In genomic region chr10:124083047-124083739, GRCh38 we compare ENCODE assay signal across 23 cellular contexts. TPM values are rescaled to one million over a fixed set of nuclear protein-coding genes. Genes with fewer than 3 reads are reported as not detected.
DNase-seq lines count a peak whose midpoint lies in the region; ATAC-seq and TF ChIP-seq lines count a peak whose summit lies in the region.
"Had no signal": no experiment of that assay in that cellular context is flagged by ENCODE, and none has a peak within 500 bp of the region (broad histone marks: within the 10 kb centered on the region; RNA-seq: fewer than 3 reads in every experiment).

No MANE protein-coding gene starts in this region.

- intact Hi-C loops in activated CD4-positive, alpha-beta T cell treated with anti-CD3 and anti-CD28 coated beads, Interleukin-2, amount 10 ng/mL, durations not matched to agents 24 days and 14 days (cut with micrococcal nuclease): no loop called here
- intact Hi-C loops in aorta (cut with DNase I): no loop called here

- H3K27me3 ChIP-seq in BLaER1: no peaks in the 10 kb centered on the region
- no peaks in the 10 kb centered on the region for H3K27me3 ChIP-seq in MM.1S (replicated peaks; ENCODE audit: insufficient read depth, low read length)
- H3K27me3 ChIP-seq in aorta (ENCODE audit: control insufficient read depth in 1 of 2, insufficient read depth in 2 of 2, low read length in 1 of 2): no peaks in the 10 kb centered on the region

- WGBS in aorta, 2 donors: 83 to 87% methylated on average over 10 of the region's 10 CpGs

- peaks cover 99% of the 10 kb centered on the region for H3K4me1 ChIP-seq in BLaER1
- peaks cover 96% of the 10 kb centered on the region for H3K4me1 ChIP-seq in MM.1S (ENCODE audit: low read length)
- H3K4me1 ChIP-seq in aorta (ENCODE audit: control insufficient read depth in 1 of 2, insufficient read depth in 2 of 2, low read length in 2 of 2): no peaks in the 10 kb centered on the region

- H3K36me3 ChIP-seq in BLaER1 (peaks cover 22% of the 10 kb centered on the region), MM.1S (replicated peaks; ENCODE audit: insufficient read depth, low read length) (no peaks in the 10 kb centered on the region; the same call in 1 of the 2 replicates), aorta (ENCODE audit: control insufficient read depth in 1 of 2, insufficient read depth in 2 of 2, low read length in 1 of 2) (no peaks in the 10 kb centered on the region)

- TF ChIP-seq CTCF in MM.1S (IDR thresholded peaks at IDR 0.05; ENCODE audit: low read length): no peak
- TF ChIP-seq CTCF in endothelial cell (IDR thresholded peaks at IDR 0.05; ENCODE audit: unreplicated experiment): no peak

- H3K36me3 Mint-ChIP-seq in endothelial cell (ENCODE audit: low read depth, unreplicated experiment): peaks cover 15% of the 10 kb centered on the region
- H3K36me3 Mint-ChIP-seq in activated CD4-positive, alpha-beta T cell treated with anti-CD3 and anti-CD28 coated beads, Interleukin-2, amount 10 ng/mL, durations not matched to agents 24 days and 14 days (ENCODE audit: low read depth): no peaks in the 10 kb centered on the region
- no peaks in the 10 kb centered on the region for H3K36me3 Mint-ChIP-seq in naive thymus-derived CD8-positive, alpha-beta T cell
- H3K36me3 Mint-ChIP-seq: CD4-positive, alpha-beta memory T cell had no signal

- no peaks in the 10 kb centered on the region for H3K9me3 ChIP-seq in BLaER1
- H3K9me3 ChIP-seq in MM.1S (replicated peaks; ENCODE audit: insufficient read depth, low read length): no peaks in the 10 kb centered on the region
- no peaks in the 10 kb centered on the region for H3K9me3 ChIP-seq in aorta (ENCODE audit: control insufficient read depth, low read length)
- H3K9me3 ChIP-seq: SK-N-SH had no signal

- peak overlapping the region; percentile 99 for H3K4me2 ChIP-seq in BLaER1
- no peak overlapping the region for H3K4me2 ChIP-seq in MM.1S (ENCODE audit: low read depth, low read length)
- H3K4me2 ChIP-seq: GM23338, SK-N-SH had no signal

- no peak overlapping the region for H3K27ac Mint-ChIP-seq in endothelial cell (ENCODE audit: unreplicated experiment)
- H3K27ac Mint-ChIP-seq in activated CD4-positive, alpha-beta T cell treated with anti-CD3 and anti-CD28 coated beads, Interleukin-2, amount 10 ng/mL, durations not matched to agents 24 days and 14 days: no peak overlapping the region
- H3K27ac Mint-ChIP-seq in naive thymus-derived CD8-positive, alpha-beta T cell: no peak overlapping the region
- H3K27ac Mint-ChIP-seq: CD4-positive, alpha-beta memory T cell; GM23338 had no signal

- H3K9ac ChIP-seq in BLaER1 (peak overlapping the region; percentile 79), MM.1S (ENCODE audit: low read length) (no peak overlapping the region)
- H3K9ac ChIP-seq: SK-N-SH had no signal

- H2AFZ ChIP-seq in MM.1S (ENCODE audit: low read length): no peak overlapping the region
- H2AFZ ChIP-seq: GM23338 had no signal

- no peak for DNase-seq in MM.1S
- no peak for DNase-seq in endothelial cell (ENCODE audit: low spot score)
- peak; percentile 65 for DNase-seq in putamen (ENCODE audit: low spot score)
- no peak for DNase-seq in activated CD4-positive, alpha-beta T cell treated with anti-CD3 and anti-CD28 coated beads, Interleukin-2, amount 10 ng/mL, durations not matched to agents 24 days and 14 days
- DNase-seq in naive thymus-derived CD8-positive, alpha-beta T cell: no peak
- no peak for DNase-seq in aorta
- DNase-seq: 8988T; CD4-positive, alpha-beta memory T cell; COR-L47; DMS53; H9; KBM-7; NCI-H1092; NCI-H1417 treated with DMSO at 0.1 percent for 48 hours; NCI-H1694 treated with DMSO at 0.1 percent for 48 hours; NCI-H2081; NCI-H2227 treated with DMSO at 0.1 percent for 48 hours; NCI-H526 treated with DMSO at 0.1 percent for 48 hours; OCI-M1; SK-N-SH had no signal

- H3F3A ChIP-seq in MM.1S (ENCODE audit: insufficient read depth, low read length): peaks cover 86% of the 10 kb centered on the region

- H4K20me1 ChIP-seq in BLaER1 (peaks cover 5% of the 10 kb centered on the region; the same call in 1 of the 2 replicates), MM.1S (ENCODE audit: insufficient read depth, low read length) (no peaks in the 10 kb centered on the region)

- no peak for ATAC-seq in naive thymus-derived CD8-positive, alpha-beta T cell
- ATAC-seq in HG02763 (IDR thresholded peaks at IDR 0.05; ENCODE audit: unreplicated experiment) (no peak), aorta (ENCODE audit: low FRiP score) (no peak)
- ATAC-seq: GM23338 had no signal

- H3K9me3 Mint-ChIP-seq in endothelial cell (ENCODE audit: unreplicated experiment): no peaks in the 10 kb centered on the region
- no peaks in the 10 kb centered on the region for H3K9me3 Mint-ChIP-seq in activated CD4-positive, alpha-beta T cell treated with anti-CD3 and anti-CD28 coated beads, Interleukin-2, amount 10 ng/mL, durations not matched to agents 24 days and 14 days
- no peaks in the 10 kb centered on the region for H3K9me3 Mint-ChIP-seq in naive thymus-derived CD8-positive, alpha-beta T cell
- H3K9me3 Mint-ChIP-seq: CD4-positive, alpha-beta memory T cell; GM23338; H9 had no signal

- peak overlapping the region; percentile 23 for H3K4me3 Mint-ChIP-seq in endothelial cell (ENCODE audit: unreplicated experiment)
- no peak overlapping the region for H3K4me3 Mint-ChIP-seq in activated CD4-positive, alpha-beta T cell treated with anti-CD3 and anti-CD28 coated beads, Interleukin-2, amount 10 ng/mL, durations not matched to agents 24 days and 14 days
- H3K4me3 Mint-ChIP-seq in naive thymus-derived CD8-positive, alpha-beta T cell: no peak overlapping the region
- H3K4me3 Mint-ChIP-seq: CD4-positive, alpha-beta memory T cell; GM23338; H9 had no signal

- H3K27ac ChIP-seq in BLaER1 (peak overlapping the region; percentile 94), MM.1S (ENCODE audit: low read length) (peak overlapping the region; percentile 92; the same call in 1 of the 2 replicates), aorta (ENCODE audit: low read depth in 1 of 2, low read length in 2 of 2) (no peak overlapping the region)

- POLR2A ChIA-PET in naive thymus-derived CD8-positive, alpha-beta T cell (lab: Charles Lee): interaction anchor here (0.6 kb wide), 1 partner anchor 45 kb away, joined by 3 read pairs; no protein-coding TSS in a partner anchor

- H3K4me3 ChIP-seq in BLaER1 (peak overlapping the region; percentile 61), MM.1S (ENCODE audit: low read length) (no peak overlapping the region), aorta (ENCODE audit: low read length in 2 of 2) (no peak overlapping the region)
- H3K4me3 ChIP-seq: GM23338 had no signal

- no peaks in the 10 kb centered on the region for H3K9me2 ChIP-seq in MM.1S (replicated peaks; ENCODE audit: insufficient read depth, low read length)
- H3K9me2 ChIP-seq: SK-N-SH had no signal

- peaks cover 7% of the 10 kb centered on the region for H3K27me3 Mint-ChIP-seq in endothelial cell (ENCODE audit: unreplicated experiment)
- peaks cover 2% of the 10 kb centered on the region for H3K27me3 Mint-ChIP-seq in activated CD4-positive, alpha-beta T cell treated with anti-CD3 and anti-CD28 coated beads, Interleukin-2, amount 10 ng/mL, durations not matched to agents 24 days and 14 days
- H3K27me3 Mint-ChIP-seq in naive thymus-derived CD8-positive, alpha-beta T cell: peaks cover 0 to 2% (median 1%) of the 10 kb centered on the region in 5 donors

- H3K79me2 ChIP-seq in MM.1S (ENCODE audit: low read length): peaks cover 95% of the 10 kb centered on the region

- H3K4me1 Mint-ChIP-seq in endothelial cell (ENCODE audit: unreplicated experiment): peaks cover 57% of the 10 kb centered on the region
- no peaks in the 10 kb centered on the region for H3K4me1 Mint-ChIP-seq in activated CD4-positive, alpha-beta T cell treated with anti-CD3 and anti-CD28 coated beads, Interleukin-2, amount 10 ng/mL, durations not matched to agents 24 days and 14 days
- H3K4me1 Mint-ChIP-seq in naive thymus-derived CD8-positive, alpha-beta T cell: peaks cover 0 to 45% (median 0%) of the 10 kb centered on the region in 4 donors
- H3K4me1 Mint-ChIP-seq: CD4-positive, alpha-beta memory T cell had no signal

RNA-seq across cellular contexts. Expression of gene CHST15, which starts 10.2 kb away (rescaled TPM):
- total RNA-seq in endothelial cell (ENCODE audit: unreplicated experiment): 148 TPM
- total RNA-seq in activated CD4-positive, alpha-beta T cell treated with anti-CD3 and anti-CD28 coated beads, Interleukin-2, amount 10 ng/mL, durations not matched to agents 24 days and 14 days: 0.16 and 0.36 TPM in 2 replicates
- 1 to 10 TPM; 2.0 to 2.4 TPM for total RNA-seq in naive thymus-derived CD8-positive, alpha-beta T cell
- under 1 TPM in 2 of 3 donors, not detected in 1; 0.05 to 0.14 TPM for polyA plus RNA-seq in naive thymus-derived CD8-positive, alpha-beta T cell
- 10 to 100 TPM; 39.9 to 43.8 TPM for total RNA-seq in aorta
- 10 to 100 TPM in 1 of 2 donors, 1 to 10 TPM in 1; 4.5 to 10.1 TPM for polyA plus RNA-seq in aorta

Comparison
In these comparisons a context has a peak if more than half of its experiments do, and no peak if none do; other contexts are left out.
1. H3K27ac ChIP-seq: peak in BLaER1 (single experiment) and MM.1S (single experiment); none in aorta (0 of 2).
2. RNA of gene CHST15, which starts 10.2 kb away (total RNA-seq): 148 TPM in endothelial cell (single experiment) and 39.9 to 43.8 TPM in aorta; 2.0 to 2.4 TPM in naive thymus-derived CD8-positive, alpha-beta T cell and 0.16 to 0.36 TPM in activated CD4-positive, alpha-beta T cell treated with anti-CD3 and anti-CD28 coated beads, Interleukin-2, amount 10 ng/mL, durations not matched to agents 24 days and 14 days; every median in the first group is over 10 times any median in the second.